ENCODE assay signal across 1 cellular context in the genomic region with DNA sequence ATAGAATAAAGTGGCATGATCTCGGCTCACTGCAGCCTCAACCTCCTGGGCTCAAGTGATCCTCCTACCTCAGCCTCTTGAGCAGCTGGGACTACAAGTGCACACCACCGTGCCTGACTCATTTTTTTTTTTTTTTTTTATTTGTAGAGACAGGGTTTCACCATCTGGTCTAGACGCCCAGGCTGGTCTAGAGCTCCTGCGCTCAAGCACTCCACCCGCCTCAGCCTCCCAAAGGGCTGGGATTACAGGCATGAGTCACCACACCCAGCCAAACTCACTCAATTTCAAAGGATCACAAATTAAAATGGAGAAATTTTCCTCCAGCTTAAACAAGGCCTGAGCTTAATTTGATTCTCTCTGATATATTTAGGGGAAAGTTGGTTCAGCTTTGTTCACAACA.
A peak's percentile ranks its signal among the peaks of the same experiment; 100 is the strongest.
TF ChIP-seq lines count a peak whose summit lies in the region.

No MANE protein-coding gene starts in this region.

TF ChIP-seq in K562, 482 proteins besides CTCF, POLR2A, EP300 and RAD21:
- TF ChIP-seq, protein P1, sequence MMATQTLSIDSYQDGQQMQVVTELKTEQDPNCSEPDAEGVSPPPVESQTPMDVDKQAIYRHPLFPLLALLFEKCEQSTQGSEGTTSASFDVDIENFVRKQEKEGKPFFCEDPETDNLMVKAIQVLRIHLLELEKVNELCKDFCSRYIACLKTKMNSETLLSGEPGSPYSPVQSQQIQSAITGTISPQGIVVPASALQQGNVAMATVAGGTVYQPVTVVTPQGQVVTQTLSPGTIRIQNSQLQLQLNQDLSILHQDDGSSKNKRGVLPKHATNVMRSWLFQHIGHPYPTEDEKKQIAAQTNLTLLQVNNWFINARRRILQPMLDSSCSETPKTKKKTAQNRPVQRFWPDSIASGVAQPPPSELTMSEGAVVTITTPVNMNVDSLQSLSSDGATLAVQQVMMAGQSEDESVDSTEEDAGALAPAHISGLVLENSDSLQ (IDR thresholded peaks at IDR 0.05) = no peak
- TF ChIP-seq RFX5 (IDR thresholded peaks at IDR 0.05; ENCODE audit: low read depth, low read length) = no peak
- TF ChIP-seq DPF2 (IDR thresholded peaks at IDR 0.05) = no peak
- TF ChIP-seq NONO (IDR thresholded peaks at IDR 0.05; ENCODE audit: low read depth in 2 of 2, low read length in 1 of 2) = no peak
- TF ChIP-seq ATF3 (IDR thresholded peaks at IDR 0.05) = peak; percentile 59
- no peak for TF ChIP-seq ATF3 (CRISPR knock-in tag; conservative IDR thresholded peaks at IDR 0.05)
- TF ChIP-seq MECOM (CRISPR knock-in tag; IDR thresholded peaks at IDR 0.05) = no peak
- TF ChIP-seq C11orf30 (IDR thresholded peaks at IDR 0.05; ENCODE audit: low read depth) = no peak
- TF ChIP-seq YBX1 (IDR thresholded peaks at IDR 0.05) = no peak
- no peak for TF ChIP-seq CBX8 (IDR thresholded peaks at IDR 0.05; ENCODE audit: borderline replicate concordance, extremely low read depth, low read depth, low read length, poor library complexity, severe bottlenecking)
- TF ChIP-seq SMARCC2 (IDR thresholded peaks at IDR 0.05; ENCODE audit: low read depth) = no peak
- TF ChIP-seq, protein P2, sequence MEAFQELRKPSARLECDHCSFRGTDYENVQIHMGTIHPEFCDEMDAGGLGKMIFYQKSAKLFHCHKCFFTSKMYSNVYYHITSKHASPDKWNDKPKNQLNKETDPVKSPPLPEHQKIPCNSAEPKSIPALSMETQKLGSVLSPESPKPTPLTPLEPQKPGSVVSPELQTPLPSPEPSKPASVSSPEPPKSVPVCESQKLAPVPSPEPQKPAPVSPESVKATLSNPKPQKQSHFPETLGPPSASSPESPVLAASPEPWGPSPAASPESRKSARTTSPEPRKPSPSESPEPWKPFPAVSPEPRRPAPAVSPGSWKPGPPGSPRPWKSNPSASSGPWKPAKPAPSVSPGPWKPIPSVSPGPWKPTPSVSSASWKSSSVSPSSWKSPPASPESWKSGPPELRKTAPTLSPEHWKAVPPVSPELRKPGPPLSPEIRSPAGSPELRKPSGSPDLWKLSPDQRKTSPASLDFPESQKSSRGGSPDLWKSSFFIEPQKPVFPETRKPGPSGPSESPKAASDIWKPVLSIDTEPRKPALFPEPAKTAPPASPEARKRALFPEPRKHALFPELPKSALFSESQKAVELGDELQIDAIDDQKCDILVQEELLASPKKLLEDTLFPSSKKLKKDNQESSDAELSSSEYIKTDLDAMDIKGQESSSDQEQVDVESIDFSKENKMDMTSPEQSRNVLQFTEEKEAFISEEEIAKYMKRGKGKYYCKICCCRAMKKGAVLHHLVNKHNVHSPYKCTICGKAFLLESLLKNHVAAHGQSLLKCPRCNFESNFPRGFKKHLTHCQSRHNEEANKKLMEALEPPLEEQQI (IDR thresholded peaks at IDR 0.05) = no peak
- no peak for TF ChIP-seq ETV5 (CRISPR knock-in tag; IDR thresholded peaks at IDR 0.05; ENCODE audit: low read depth)
- 0 out of 2 replicates have a peak, but pooled peaks have one; percentile 12 for TF ChIP-seq JUND (IDR thresholded peaks at IDR 0.05; ENCODE audit: borderline replicate concordance, low read depth, low read length)
- TF ChIP-seq JUND (tag; IDR thresholded peaks at IDR 0.05; ENCODE audit: borderline replicate concordance, low read depth, low read length) = no peak
- TF ChIP-seq GATA2 (CRISPR knock-in tag; IDR thresholded peaks at IDR 0.05) = no peak
- no peak for TF ChIP-seq ETS2 (tag; IDR thresholded peaks at IDR 0.05; ENCODE audit: borderline replicate concordance, poor library complexity, severe bottlenecking)
- TF ChIP-seq RFX1 (IDR thresholded peaks at IDR 0.05) = no peak
- TF ChIP-seq, protein P3, sequence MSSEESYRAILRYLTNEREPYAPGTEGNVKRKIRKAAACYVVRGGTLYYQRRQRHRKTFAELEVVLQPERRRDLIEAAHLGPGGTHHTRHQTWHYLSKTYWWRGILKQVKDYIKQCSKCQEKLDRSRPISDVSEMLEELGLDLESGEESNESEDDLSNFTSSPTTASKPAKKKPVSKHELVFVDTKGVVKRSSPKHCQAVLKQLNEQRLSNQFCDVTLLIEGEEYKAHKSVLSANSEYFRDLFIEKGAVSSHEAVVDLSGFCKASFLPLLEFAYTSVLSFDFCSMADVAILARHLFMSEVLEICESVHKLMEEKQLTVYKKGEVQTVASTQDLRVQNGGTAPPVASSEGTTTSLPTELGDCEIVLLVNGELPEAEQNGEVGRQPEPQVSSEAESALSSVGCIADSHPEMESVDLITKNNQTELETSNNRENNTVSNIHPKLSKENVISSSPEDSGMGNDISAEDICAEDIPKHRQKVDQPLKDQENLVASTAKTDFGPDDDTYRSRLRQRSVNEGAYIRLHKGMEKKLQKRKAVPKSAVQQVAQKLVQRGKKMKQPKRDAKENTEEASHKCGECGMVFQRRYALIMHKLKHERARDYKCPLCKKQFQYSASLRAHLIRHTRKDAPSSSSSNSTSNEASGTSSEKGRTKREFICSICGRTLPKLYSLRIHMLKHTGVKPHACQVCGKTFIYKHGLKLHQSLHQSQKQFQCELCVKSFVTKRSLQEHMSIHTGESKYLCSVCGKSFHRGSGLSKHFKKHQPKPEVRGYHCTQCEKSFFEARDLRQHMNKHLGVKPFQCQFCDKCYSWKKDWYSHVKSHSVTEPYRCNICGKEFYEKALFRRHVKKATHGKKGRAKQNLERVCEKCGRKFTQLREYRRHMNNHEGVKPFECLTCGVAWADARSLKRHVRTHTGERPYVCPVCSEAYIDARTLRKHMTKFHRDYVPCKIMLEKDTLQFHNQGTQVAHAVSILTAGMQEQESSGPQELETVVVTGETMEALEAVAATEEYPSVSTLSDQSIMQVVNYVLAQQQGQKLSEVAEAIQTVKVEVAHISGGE (CRISPR knock-in tag; IDR thresholded peaks at IDR 0.05) = no peak
- TF ChIP-seq SMARCA5 (IDR thresholded peaks at IDR 0.05) = no peak
- TF ChIP-seq ZNF639 (CRISPR knock-in tag; conservative IDR thresholded peaks at IDR 0.05 in 1 of 2, IDR thresholded peaks at IDR 0.05 in 1 of 2) = no peak
- TF ChIP-seq FOSL1 (tag; conservative IDR thresholded peaks at IDR 0.05) = peak; percentile 45; the same call in 1 of the 2 replicates
